1 cellular context compared by ENCODE assay signal in the genomic region with DNA sequence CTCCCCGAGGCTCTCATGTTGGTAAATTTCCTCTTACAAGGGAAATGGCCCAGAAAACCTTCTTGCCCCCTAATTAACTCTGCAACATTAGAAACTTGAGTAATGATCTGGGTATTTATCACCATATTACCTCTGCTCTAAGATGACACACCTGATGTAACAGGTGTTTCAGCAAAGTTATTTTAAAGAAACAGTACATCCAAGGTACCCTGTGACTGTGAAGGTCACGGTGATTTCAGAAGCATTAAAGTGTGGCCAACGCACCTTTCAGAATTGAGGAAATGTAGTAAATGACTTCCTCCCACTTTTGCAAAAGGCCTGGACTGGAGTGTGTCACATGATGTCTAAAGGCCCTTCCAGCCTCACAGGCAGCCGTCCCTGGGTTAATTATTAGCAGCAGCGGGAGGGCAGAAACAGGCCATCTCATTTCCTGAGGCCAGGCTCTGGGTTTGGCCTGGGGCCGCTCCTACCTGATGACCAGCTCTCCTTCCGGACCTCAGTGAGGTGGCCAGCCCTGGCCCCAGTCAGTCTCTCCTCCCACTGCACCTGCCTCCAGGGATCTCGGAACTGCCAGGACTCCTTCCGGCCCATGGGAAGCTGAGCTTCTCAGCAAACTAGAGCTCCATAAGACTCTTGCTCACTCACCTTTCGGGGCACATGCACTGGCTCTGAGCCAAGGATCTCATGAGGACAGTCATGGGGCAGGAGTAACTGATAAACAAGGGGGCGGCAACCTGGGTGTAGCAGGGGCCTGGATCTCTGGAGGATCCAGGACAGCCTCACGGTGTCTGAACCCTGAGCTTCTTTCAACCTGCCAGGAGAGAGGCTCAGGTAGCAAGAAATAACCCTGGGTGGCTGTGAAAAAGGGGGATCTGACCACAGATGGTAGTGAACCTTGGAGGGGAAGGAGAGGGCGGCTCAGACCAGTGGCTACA.
A peak's percentile ranks its signal among the peaks of the same experiment; 100 is the strongest.
TF ChIP-seq lines count a peak whose summit lies in the region.

No MANE protein-coding gene starts in this region.

TF ChIP-seq in HepG2, 621 proteins besides CTCF, POLR2A, EP300 and RAD21 (continued from another document and continues in another):
- TF ChIP-seq, protein P1, sequence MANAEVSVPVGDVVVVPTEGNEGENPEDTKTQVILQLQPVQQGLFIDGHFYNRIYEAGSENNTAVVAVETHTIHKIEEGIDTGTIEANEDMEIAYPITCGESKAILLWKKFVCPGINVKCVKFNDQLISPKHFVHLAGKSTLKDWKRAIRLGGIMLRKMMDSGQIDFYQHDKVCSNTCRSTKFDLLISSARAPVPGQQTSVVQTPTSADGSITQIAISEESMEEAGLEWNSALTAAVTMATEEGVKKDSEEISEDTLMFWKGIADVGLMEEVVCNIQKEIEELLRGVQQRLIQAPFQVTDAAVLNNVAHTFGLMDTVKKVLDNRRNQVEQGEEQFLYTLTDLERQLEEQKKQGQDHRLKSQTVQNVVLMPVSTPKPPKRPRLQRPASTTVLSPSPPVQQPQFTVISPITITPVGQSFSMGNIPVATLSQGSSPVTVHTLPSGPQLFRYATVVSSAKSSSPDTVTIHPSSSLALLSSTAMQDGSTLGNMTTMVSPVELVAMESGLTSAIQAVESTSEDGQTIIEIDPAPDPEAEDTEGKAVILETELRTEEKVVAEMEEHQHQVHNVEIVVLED (CRISPR knock-in tag; IDR thresholded peaks at IDR 0.05; ENCODE audit: borderline replicate concordance) = no peak; the same call in 1 of the 2 replicates
- TF ChIP-seq NCOR1 (IDR thresholded peaks at IDR 0.05; ENCODE audit: borderline replicate concordance, low read length) = peak; percentile 48; the same call in 1 of the 2 replicates
- peak; percentile 75; the same call in 1 of the 2 replicates for TF ChIP-seq GTF2F1 (IDR thresholded peaks at IDR 0.05; ENCODE audit: low read length)
- TF ChIP-seq, protein P2, sequence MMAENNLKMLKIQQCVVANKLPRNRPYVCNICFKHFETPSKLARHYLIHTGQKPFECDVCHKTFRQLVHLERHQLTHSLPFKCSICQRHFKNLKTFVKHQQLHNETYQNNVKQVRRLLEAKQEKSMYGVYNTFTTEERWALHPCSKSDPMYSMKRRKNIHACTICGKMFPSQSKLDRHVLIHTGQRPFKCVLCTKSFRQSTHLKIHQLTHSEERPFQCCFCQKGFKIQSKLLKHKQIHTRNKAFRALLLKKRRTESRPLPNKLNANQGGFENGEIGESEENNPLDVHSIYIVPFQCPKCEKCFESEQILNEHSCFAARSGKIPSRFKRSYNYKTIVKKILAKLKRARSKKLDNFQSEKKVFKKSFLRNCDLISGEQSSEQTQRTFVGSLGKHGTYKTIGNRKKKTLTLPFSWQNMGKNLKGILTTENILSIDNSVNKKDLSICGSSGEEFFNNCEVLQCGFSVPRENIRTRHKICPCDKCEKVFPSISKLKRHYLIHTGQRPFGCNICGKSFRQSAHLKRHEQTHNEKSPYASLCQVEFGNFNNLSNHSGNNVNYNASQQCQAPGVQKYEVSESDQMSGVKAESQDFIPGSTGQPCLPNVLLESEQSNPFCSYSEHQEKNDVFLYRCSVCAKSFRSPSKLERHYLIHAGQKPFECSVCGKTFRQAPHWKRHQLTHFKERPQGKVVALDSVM (CRISPR knock-in tag; IDR thresholded peaks at IDR 0.05) = peak; percentile 46
- peak; percentile 21; the same call in 1 of the 2 replicates for TF ChIP-seq MXD4 (CRISPR knock-in tag; IDR thresholded peaks at IDR 0.05)
- TF ChIP-seq MYNN (CRISPR knock-in tag; IDR thresholded peaks at IDR 0.05; ENCODE audit: low read depth) = no peak
- TF ChIP-seq SIN3A (IDR thresholded peaks at IDR 0.05; ENCODE audit: borderline replicate concordance, low read depth, low read length) = peak; percentile 40; the same call in 1 of the 2 replicates
- TF ChIP-seq KMT2A (CRISPR knock-in tag; IDR thresholded peaks at IDR 0.05) = peak; percentile 56; the same call in 1 of the 2 replicates
- TF ChIP-seq ZBTB3 (CRISPR knock-in tag; IDR thresholded peaks at IDR 0.05; ENCODE audit: borderline replicate concordance, low read depth) = 0 out of 2 replicates have a peak, but pooled peaks have one; percentile 70
- TF ChIP-seq REL (CRISPR knock-in tag; conservative IDR thresholded peaks at IDR 0.05) = no peak
- TF ChIP-seq SAFB2 (CRISPR knock-in tag; IDR thresholded peaks at IDR 0.05; ENCODE audit: borderline replicate concordance, low read depth) = peak; percentile 38; the same call in 1 of the 2 replicates
- TF ChIP-seq, protein P3, sequence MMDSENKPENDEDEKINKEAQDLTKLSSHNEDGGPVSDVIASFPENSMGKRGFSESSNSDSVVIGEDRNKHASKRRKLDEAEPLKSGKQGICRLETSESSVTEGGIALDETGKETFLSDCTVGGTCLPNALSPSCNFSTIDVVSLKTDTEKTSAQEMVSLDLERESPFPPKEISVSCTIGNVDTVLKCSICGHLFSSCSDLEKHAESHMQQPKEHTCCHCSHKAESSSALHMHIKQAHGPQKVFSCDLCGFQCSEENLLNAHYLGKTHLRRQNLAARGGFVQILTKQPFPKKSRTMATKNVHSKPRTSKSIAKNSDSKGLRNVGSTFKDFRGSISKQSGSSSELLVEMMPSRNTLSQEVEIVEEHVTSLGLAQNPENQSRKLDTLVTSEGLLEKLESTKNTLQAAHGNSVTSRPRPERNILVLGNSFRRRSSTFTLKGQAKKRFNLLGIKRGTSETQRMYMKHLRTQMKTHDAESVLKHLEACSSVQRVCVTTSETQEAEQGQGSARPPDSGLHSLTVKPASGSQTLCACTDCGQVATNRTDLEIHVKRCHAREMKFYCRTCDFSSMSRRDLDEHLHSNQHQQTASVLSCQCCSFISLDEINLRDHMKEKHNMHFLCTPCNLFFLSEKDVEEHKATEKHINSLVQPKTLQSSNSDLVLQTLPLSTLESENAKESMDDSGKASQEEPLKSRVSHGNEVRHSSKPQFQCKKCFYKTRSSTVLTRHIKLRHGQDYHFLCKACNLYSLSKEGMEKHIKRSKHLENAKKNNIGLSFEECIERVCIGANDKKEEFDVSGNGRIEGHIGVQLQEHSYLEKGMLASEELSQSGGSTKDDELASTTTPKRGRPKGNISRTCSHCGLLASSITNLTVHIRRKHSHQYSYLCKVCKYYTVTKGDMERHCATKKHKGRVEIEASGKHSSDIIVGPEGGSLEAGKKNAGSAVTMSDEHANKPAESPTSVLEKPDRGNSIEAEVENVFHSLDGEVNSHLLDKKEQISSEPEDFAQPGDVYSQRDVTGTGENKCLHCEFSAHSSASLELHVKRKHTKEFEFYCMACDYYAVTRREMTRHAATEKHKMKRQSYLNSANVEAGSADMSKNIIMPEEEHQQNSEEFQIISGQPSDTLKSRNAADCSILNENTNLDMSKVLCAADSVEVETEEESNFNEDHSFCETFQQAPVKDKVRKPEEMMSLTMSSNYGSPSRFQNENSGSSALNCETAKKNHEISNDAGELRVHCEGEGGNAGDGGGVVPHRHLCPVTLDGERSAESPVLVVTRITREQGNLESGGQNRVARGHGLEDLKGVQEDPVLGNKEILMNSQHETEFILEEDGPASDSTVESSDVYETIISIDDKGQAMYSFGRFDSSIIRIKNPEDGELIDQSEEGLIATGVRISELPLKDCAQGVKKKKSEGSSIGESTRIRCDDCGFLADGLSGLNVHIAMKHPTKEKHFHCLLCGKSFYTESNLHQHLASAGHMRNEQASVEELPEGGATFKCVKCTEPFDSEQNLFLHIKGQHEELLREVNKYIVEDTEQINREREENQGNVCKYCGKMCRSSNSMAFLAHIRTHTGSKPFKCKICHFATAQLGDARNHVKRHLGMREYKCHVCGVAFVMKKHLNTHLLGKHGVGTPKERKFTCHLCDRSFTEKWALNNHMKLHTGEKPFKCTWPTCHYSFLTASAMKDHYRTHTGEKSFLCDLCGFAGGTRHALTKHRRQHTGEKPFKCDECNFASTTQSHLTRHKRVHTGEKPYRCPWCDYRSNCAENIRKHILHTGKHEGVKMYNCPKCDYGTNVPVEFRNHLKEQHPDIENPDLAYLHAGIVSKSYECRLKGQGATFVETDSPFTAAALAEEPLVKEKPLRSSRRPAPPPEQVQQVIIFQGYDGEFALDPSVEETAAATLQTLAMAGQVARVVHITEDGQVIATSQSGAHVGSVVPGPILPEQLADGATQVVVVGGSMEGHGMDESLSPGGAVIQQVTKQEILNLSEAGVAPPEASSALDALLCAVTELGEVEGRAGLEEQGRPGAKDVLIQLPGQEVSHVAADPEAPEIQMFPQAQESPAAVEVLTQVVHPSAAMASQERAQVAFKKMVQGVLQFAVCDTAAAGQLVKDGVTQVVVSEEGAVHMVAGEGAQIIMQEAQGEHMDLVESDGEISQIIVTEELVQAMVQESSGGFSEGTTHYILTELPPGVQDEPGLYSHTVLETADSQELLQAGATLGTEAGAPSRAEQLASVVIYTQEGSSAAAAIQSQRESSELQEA (CRISPR knock-in tag; IDR thresholded peaks at IDR 0.05; ENCODE audit: not compliant biosample characterization) = peak; percentile 24
- TF ChIP-seq ARNTL (CRISPR knock-in tag; IDR thresholded peaks at IDR 0.05) = peak; percentile 34; the same call in 1 of the 2 replicates
- no peak for TF ChIP-seq PHB2 (IDR thresholded peaks at IDR 0.05; ENCODE audit: partially characterized antibody)
- TF ChIP-seq, protein P4, sequence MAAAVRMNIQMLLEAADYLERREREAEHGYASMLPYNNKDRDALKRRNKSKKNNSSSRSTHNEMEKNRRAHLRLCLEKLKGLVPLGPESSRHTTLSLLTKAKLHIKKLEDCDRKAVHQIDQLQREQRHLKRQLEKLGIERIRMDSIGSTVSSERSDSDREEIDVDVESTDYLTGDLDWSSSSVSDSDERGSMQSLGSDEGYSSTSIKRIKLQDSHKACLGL (CRISPR knock-in tag; IDR thresholded peaks at IDR 0.05) = no peak
- no peak for TF ChIP-seq SRY (CRISPR knock-in tag; IDR thresholded peaks at IDR 0.05)
- TF ChIP-seq ZBTB8A (CRISPR knock-in tag; IDR thresholded peaks at IDR 0.05; ENCODE audit: borderline replicate concordance, low read depth) = no peak
- TF ChIP-seq, protein P5, sequence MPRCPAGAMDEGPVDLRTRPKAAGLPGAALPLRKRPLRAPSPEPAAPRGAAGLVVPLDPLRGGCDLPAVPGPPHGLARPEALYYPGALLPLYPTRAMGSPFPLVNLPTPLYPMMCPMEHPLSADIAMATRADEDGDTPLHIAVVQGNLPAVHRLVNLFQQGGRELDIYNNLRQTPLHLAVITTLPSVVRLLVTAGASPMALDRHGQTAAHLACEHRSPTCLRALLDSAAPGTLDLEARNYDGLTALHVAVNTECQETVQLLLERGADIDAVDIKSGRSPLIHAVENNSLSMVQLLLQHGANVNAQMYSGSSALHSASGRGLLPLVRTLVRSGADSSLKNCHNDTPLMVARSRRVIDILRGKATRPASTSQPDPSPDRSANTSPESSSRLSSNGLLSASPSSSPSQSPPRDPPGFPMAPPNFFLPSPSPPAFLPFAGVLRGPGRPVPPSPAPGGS (CRISPR knock-in tag; IDR thresholded peaks at IDR 0.05) = no peak
- TF ChIP-seq HCFC1 (IDR thresholded peaks at IDR 0.05; ENCODE audit: low read depth, low read length) = 0 out of 2 replicates have a peak, but pooled peaks have one; percentile 11
- TF ChIP-seq ZNF737 (CRISPR knock-in tag; IDR thresholded peaks at IDR 0.05; ENCODE audit: borderline replicate concordance) = no peak
- TF ChIP-seq LCORL (IDR thresholded peaks at IDR 0.05) = no peak
- peak; percentile 94 for TF ChIP-seq LCORL (CRISPR knock-in tag; IDR thresholded peaks at IDR 0.05)
- TF ChIP-seq EHMT2 (IDR thresholded peaks at IDR 0.05; ENCODE audit: borderline replicate concordance, low read depth, low read length) = no peak
- TF ChIP-seq KMT2B (CRISPR knock-in tag; IDR thresholded peaks at IDR 0.05) = peak; percentile 43
- no peak for TF ChIP-seq TP53 (CRISPR knock-in tag; conservative IDR thresholded peaks at IDR 0.05)
- peak; percentile 76; the same call in 1 of the 2 replicates for TF ChIP-seq ZNF350 (CRISPR knock-in tag; IDR thresholded peaks at IDR 0.05; ENCODE audit: borderline replicate concordance, low read depth)
- TF ChIP-seq CBX5 (CRISPR knock-in tag; IDR thresholded peaks at IDR 0.05; ENCODE audit: borderline replicate concordance) = peak; percentile 40; the same call in 1 of the 2 replicates
- TF ChIP-seq ZNF430 (CRISPR knock-in tag; IDR thresholded peaks at IDR 0.05) = peak; percentile 86; the same call in 1 of the 2 replicates
- no peak for TF ChIP-seq MTF1 (CRISPR knock-in tag; IDR thresholded peaks at IDR 0.05)
- TF ChIP-seq, protein P6, sequence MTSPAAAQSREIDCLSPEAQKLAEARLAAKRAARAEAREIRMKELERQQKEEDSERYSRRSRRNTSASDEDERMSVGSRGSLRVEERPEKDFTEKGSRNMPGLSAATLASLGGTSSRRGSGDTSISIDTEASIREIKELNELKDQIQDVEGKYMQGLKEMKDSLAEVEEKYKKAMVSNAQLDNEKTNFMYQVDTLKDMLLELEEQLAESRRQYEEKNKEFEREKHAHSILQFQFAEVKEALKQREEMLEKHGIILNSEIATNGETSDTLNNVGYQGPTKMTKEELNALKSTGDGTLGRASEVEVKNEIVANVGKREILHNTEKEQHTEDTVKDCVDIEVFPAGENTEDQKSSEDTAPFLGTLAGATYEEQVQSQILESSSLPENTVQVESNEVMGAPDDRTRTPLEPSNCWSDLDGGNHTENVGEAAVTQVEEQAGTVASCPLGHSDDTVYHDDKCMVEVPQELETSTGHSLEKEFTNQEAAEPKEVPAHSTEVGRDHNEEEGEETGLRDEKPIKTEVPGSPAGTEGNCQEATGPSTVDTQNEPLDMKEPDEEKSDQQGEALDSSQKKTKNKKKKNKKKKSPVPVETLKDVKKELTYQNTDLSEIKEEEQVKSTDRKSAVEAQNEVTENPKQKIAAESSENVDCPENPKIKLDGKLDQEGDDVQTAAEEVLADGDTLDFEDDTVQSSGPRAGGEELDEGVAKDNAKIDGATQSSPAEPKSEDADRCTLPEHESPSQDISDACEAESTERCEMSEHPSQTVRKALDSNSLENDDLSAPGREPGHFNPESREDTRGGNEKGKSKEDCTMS (CRISPR knock-in tag; conservative IDR thresholded peaks at IDR 0.05) = no peak
- TF ChIP-seq ZNF234 (CRISPR knock-in tag; conservative IDR thresholded peaks at IDR 0.05) = peak; percentile 78; the same call in 1 of the 2 replicates
- no peak; the same call in 1 of the 2 replicates for TF ChIP-seq ZC3H4 (CRISPR knock-in tag; IDR thresholded peaks at IDR 0.05; ENCODE audit: borderline replicate concordance)
- TF ChIP-seq KDM6A (CRISPR knock-in tag; IDR thresholded peaks at IDR 0.05; ENCODE audit: low read depth) = 0 out of 2 replicates have a peak, but pooled peaks have one; percentile 20
- peak; percentile 83; the same call in 1 of the 2 replicates for TF ChIP-seq GATA4 (IDR thresholded peaks at IDR 0.05; ENCODE audit: borderline replicate concordance, low read depth)
- TF ChIP-seq ZNF75D (CRISPR knock-in tag; IDR thresholded peaks at IDR 0.05; ENCODE audit: borderline replicate concordance) = no peak
- peak; percentile 20; the same call in 1 of the 2 replicates for TF ChIP-seq NR2C2 (CRISPR knock-in tag; IDR thresholded peaks at IDR 0.05; ENCODE audit: borderline replicate concordance)
- TF ChIP-seq ZFX (CRISPR knock-in tag; IDR thresholded peaks at IDR 0.05; ENCODE audit: low read depth) = peak; percentile 90
- TF ChIP-seq RBM39 (IDR thresholded peaks at IDR 0.05; ENCODE audit: low read depth, low read length, poor library complexity, severe bottlenecking) = no peak
- no peak for TF ChIP-seq PRMT3 (CRISPR knock-in tag; IDR thresholded peaks at IDR 0.05; ENCODE audit: borderline replicate concordance, low read depth)
- TF ChIP-seq GATAD2A (CRISPR knock-in tag; IDR thresholded peaks at IDR 0.05) = peak; percentile 85
- no peak; the same call in 1 of the 2 replicates for TF ChIP-seq BCL6 (CRISPR knock-in tag; IDR thresholded peaks at IDR 0.05)
